2 cellular contexts compared by ENCODE assay signal in genomic region chr10:57973451-57973850, GRCh38.
TF ChIP-seq lines count a peak whose summit lies in the region.

No MANE protein-coding gene starts in this region.

TF ChIP-seq in IMR-90, 13 proteins besides CTCF, POLR2A, EP300 and RAD21:
- TF ChIP-seq, protein P1, sequence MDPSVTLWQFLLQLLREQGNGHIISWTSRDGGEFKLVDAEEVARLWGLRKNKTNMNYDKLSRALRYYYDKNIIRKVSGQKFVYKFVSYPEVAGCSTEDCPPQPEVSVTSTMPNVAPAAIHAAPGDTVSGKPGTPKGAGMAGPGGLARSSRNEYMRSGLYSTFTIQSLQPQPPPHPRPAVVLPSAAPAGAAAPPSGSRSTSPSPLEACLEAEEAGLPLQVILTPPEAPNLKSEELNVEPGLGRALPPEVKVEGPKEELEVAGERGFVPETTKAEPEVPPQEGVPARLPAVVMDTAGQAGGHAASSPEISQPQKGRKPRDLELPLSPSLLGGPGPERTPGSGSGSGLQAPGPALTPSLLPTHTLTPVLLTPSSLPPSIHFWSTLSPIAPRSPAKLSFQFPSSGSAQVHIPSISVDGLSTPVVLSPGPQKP (IDR thresholded peaks at IDR 0.05; ENCODE audit: borderline replicate concordance, low read depth, low read length): no peak
- TF ChIP-seq CEBPB (IDR thresholded peaks at IDR 0.05; ENCODE audit: low read depth, low read length) (no peak), MAZ (IDR thresholded peaks at IDR 0.05; ENCODE audit: borderline replicate concordance, low read depth, low read length) (no peak), MXI1 (IDR thresholded peaks at IDR 0.05; ENCODE audit: borderline replicate concordance, low read depth, low read length) (no peak), MAFK (IDR thresholded peaks at IDR 0.05; ENCODE audit: low read depth, low read length) (no peak), BHLHE40 (IDR thresholded peaks at IDR 0.05; ENCODE audit: low read depth, low read length) (no peak), CHD1 (IDR thresholded peaks at IDR 0.05; ENCODE audit: low read depth, low read length) (no peak), SMC3 (IDR thresholded peaks at IDR 0.05; ENCODE audit: low read depth, low read length) (no peak), NFE2L2 (IDR thresholded peaks at IDR 0.05; ENCODE audit: low read depth, low read length) (no peak), FOS (IDR thresholded peaks at IDR 0.05; ENCODE audit: low read depth, low read length) (no peak), RCOR1 (IDR thresholded peaks at IDR 0.05; ENCODE audit: insufficient replicate concordance, low read length) (no peak), RFX5 (IDR thresholded peaks at IDR 0.05; ENCODE audit: low read depth, low read length) (no peak)
- TF ChIP-seq, protein P2, sequence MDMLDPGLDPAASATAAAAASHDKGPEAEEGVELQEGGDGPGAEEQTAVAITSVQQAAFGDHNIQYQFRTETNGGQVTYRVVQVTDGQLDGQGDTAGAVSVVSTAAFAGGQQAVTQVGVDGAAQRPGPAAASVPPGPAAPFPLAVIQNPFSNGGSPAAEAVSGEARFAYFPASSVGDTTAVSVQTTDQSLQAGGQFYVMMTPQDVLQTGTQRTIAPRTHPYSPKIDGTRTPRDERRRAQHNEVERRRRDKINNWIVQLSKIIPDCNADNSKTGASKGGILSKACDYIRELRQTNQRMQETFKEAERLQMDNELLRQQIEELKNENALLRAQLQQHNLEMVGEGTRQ (IDR thresholded peaks at IDR 0.05; ENCODE audit: low read depth, low read length): no peak
TF ChIP-seq in IMR-90: peak in this region for 0.

TF ChIP-seq in HEK293T, 16 proteins besides CTCF, POLR2A, EP300 and RAD21:
- TF ChIP-seq CTBP1 (IDR thresholded peaks at IDR 0.05; ENCODE audit: borderline replicate concordance): no peak
- no peak for TF ChIP-seq FOXA1 (IDR thresholded peaks at IDR 0.05)
- TF ChIP-seq SP1 (IDR thresholded peaks at IDR 0.05): no peak
- no peak for TF ChIP-seq SUZ12 (IDR thresholded peaks at IDR 0.05)
- TF ChIP-seq, protein P3, sequence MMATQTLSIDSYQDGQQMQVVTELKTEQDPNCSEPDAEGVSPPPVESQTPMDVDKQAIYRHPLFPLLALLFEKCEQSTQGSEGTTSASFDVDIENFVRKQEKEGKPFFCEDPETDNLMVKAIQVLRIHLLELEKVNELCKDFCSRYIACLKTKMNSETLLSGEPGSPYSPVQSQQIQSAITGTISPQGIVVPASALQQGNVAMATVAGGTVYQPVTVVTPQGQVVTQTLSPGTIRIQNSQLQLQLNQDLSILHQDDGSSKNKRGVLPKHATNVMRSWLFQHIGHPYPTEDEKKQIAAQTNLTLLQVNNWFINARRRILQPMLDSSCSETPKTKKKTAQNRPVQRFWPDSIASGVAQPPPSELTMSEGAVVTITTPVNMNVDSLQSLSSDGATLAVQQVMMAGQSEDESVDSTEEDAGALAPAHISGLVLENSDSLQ (IDR thresholded peaks at IDR 0.05): no peak
- TF ChIP-seq BHLHE40 (IDR thresholded peaks at IDR 0.05; ENCODE audit: borderline replicate concordance): no peak
- no peak for TF ChIP-seq FOXK2 (IDR thresholded peaks at IDR 0.05)
- TF ChIP-seq ELF4 (IDR thresholded peaks at IDR 0.05): no peak
- no peak for TF ChIP-seq ZNF384 (IDR thresholded peaks at IDR 0.05)
- no peak for TF ChIP-seq HDGF (IDR thresholded peaks at IDR 0.05; ENCODE audit: borderline replicate concordance)
- no peak for TF ChIP-seq TARDBP (IDR thresholded peaks at IDR 0.05)
- TF ChIP-seq LEF1 (IDR thresholded peaks at IDR 0.05; ENCODE audit: borderline replicate concordance): no peak
- no peak for TF ChIP-seq L3MBTL2 (conservative IDR thresholded peaks at IDR 0.05)
- TF ChIP-seq ARNT (IDR thresholded peaks at IDR 0.05): no peak
